1 cellular context compared by ENCODE assay signal in the genomic region with DNA sequence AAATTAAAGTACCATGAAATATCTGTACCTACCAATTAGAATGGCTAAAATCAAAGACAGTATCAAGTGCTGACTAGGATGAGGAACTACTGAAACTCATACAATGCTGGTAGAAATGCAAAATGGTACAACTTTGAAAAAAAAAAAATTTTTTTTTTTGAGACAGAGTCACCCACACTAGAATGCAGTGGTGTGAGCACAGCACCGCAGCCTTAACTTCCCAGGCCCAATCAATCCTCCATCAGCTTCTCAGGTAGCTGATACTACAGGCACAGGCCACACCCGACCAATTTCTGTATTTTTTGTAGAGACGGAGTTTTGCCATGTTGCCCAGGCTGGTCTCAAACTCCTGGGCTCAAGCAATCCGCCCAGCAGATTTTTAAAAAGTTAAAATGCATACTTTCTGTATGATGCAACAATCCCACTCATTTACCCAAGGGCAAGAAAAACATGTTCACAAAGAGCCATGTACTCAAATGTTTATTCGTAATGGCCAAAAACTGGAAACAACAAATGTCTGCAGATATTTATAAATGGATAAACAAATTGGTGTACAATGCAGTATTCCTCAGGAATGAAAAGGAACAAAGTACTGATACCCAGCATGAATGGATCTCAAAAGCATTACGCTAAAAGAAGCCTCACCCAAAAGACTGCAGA.
A peak's percentile ranks its signal among the peaks of the same experiment; 100 is the strongest.
TF ChIP-seq lines count a peak whose summit lies in the region.

No MANE protein-coding gene starts in this region.

TF ChIP-seq in K562, 482 proteins besides CTCF, POLR2A, EP300 and RAD21 (continued from another document and continues in another):
- TF ChIP-seq, protein P1, sequence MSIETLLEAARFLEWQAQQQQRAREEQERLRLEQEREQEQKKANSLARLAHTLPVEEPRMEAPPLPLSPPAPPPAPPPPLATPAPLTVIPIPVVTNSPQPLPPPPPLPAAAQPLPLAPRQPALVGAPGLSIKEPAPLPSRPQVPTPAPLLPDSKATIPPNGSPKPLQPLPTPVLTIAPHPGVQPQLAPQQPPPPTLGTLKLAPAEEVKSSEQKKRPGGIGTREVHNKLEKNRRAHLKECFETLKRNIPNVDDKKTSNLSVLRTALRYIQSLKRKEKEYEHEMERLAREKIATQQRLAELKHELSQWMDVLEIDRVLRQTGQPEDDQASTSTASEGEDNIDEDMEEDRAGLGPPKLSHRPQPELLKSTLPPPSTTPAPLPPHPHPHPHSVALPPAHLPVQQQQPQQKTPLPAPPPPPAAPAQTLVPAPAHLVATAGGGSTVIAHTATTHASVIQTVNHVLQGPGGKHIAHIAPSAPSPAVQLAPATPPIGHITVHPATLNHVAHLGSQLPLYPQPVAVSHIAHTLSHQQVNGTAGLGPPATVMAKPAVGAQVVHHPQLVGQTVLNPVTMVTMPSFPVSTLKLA (conservative IDR thresholded peaks at IDR 0.05): no peak
- TF ChIP-seq SRSF9 (IDR thresholded peaks at IDR 0.05; ENCODE audit: borderline replicate concordance, low read depth, low read length) (no peak), PRPF4 (IDR thresholded peaks at IDR 0.05; ENCODE audit: insufficient read depth, low read depth, low read length, poor library complexity, severe bottlenecking) (no peak), BACH1 (tag; IDR thresholded peaks at IDR 0.05) (no peak), ZNF12 (CRISPR knock-in tag; IDR thresholded peaks at IDR 0.05) (no peak), ZNF76 (CRISPR knock-in tag; IDR thresholded peaks at IDR 0.05; ENCODE audit: borderline replicate concordance) (no peak), FUS (optimal IDR thresholded peaks at IDR 0.05; ENCODE audit: low read depth, low read length) (no peak), EP400 (IDR thresholded peaks at IDR 0.05) (peak; percentile 71), HNRNPUL1 (IDR thresholded peaks at IDR 0.05; ENCODE audit: low read length) (no peak), MYNN (IDR thresholded peaks at IDR 0.05) (no peak), MYNN (CRISPR knock-in tag; IDR thresholded peaks at IDR 0.05) (no peak), PURB (CRISPR knock-in tag; IDR thresholded peaks at IDR 0.05; ENCODE audit: low read depth) (no peak), CBX5 (IDR thresholded peaks at IDR 0.05; ENCODE audit: borderline replicate concordance, low read depth) (no peak), ZNF384 (IDR thresholded peaks at IDR 0.05; ENCODE audit: low read depth, low read length) (0 out of 2 replicates have a peak, but pooled peaks have one; percentile 11), NELFE (IDR thresholded peaks at IDR 0.05; ENCODE audit: insufficient read depth, insufficient read length) (no peak), STAG1 (CRISPR knock-in tag; IDR thresholded peaks at IDR 0.05; ENCODE audit: borderline replicate concordance) (no peak), PYGO2 (tag; IDR thresholded peaks at IDR 0.05) (no peak), ZNF589 (CRISPR knock-in tag; IDR thresholded peaks at IDR 0.05; ENCODE audit: low read depth) (no peak), PML (IDR thresholded peaks at IDR 0.05; ENCODE audit: low read length) (no peak), ZNF444 (CRISPR knock-in tag; IDR thresholded peaks at IDR 0.05) (no peak), KDM4B (IDR thresholded peaks at IDR 0.05; ENCODE audit: borderline replicate concordance in 2 of 2, low read depth in 1 of 2) (no peak), NR2C1 (IDR thresholded peaks at IDR 0.05) (no peak), NR2C1 (tag; IDR thresholded peaks at IDR 0.05) (no peak), ARID2 (IDR thresholded peaks at IDR 0.05) (no peak), SAFB (IDR thresholded peaks at IDR 0.05; ENCODE audit: borderline replicate concordance, low read depth, low read length) (no peak), HDGF (IDR thresholded peaks at IDR 0.05) (no peak), NFXL1 (CRISPR knock-in tag; IDR thresholded peaks at IDR 0.05) (no peak), MYC (IDR thresholded peaks at IDR 0.05; ENCODE audit: low read depth, low read length) (peak; percentile 3; the same call in 1 of the 2 replicates), MYC (CRISPR knock-in tag; IDR thresholded peaks at IDR 0.05; ENCODE audit: borderline replicate concordance, low read depth) (no peak), EHMT2 (IDR thresholded peaks at IDR 0.05) (no peak), STAT5B (CRISPR knock-in tag; IDR thresholded peaks at IDR 0.05) (no peak), ZEB2 (IDR thresholded peaks at IDR 0.05) (no peak), ZNF133 (CRISPR knock-in tag; IDR thresholded peaks at IDR 0.05) (no peak), CEBPG (CRISPR knock-in tag; IDR thresholded peaks at IDR 0.05) (peak; percentile 94), CEBPG (tag; conservative IDR thresholded peaks at IDR 0.05 in 1 of 2, IDR thresholded peaks at IDR 0.05 in 1 of 2) (peak; percentile 93 to 97), FOXJ2 (tag; IDR thresholded peaks at IDR 0.05) (no peak), HNRNPH1 (optimal IDR thresholded peaks at IDR 0.05; ENCODE audit: low read depth, low read length) (no peak), TRIM24 (IDR thresholded peaks at IDR 0.05) (0 out of 4 replicates have a peak, but pooled peaks of 1 of the 2 experiments have one; percentile 21), GABPB2 (CRISPR knock-in tag; conservative IDR thresholded peaks at IDR 0.05) (no peak), KLF16 (IDR thresholded peaks at IDR 0.05) (no peak), GABPB1 (CRISPR knock-in tag; IDR thresholded peaks at IDR 0.05) (no peak), ATF7 (IDR thresholded peaks at IDR 0.05) (peak; percentile 71; the same call in 1 of the 2 replicates), RFX5 (IDR thresholded peaks at IDR 0.05; ENCODE audit: low read depth, low read length) (no peak), RBM25 (IDR thresholded peaks at IDR 0.05; ENCODE audit: low read depth, low read length, severe bottlenecking) (peak; percentile 41), DDX20 (tag; IDR thresholded peaks at IDR 0.05; ENCODE audit: low read depth) (no peak), PCBP1 (IDR thresholded peaks at IDR 0.05; ENCODE audit: low read depth, low read length, poor library complexity, severe bottlenecking) (no peak), ZNF707 (CRISPR knock-in tag; conservative IDR thresholded peaks at IDR 0.05) (no peak), CBFA2T3 (IDR thresholded peaks at IDR 0.05) (no peak)
- TF ChIP-seq, protein P2, sequence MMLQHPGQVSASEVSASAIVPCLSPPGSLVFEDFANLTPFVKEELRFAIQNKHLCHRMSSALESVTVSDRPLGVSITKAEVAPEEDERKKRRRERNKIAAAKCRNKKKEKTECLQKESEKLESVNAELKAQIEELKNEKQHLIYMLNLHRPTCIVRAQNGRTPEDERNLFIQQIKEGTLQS (IDR thresholded peaks at IDR 0.05): peak; percentile 90
- TF ChIP-seq, protein P2 (CRISPR knock-in tag; conservative IDR thresholded peaks at IDR 0.05): no peak
- TF ChIP-seq, protein P3, sequence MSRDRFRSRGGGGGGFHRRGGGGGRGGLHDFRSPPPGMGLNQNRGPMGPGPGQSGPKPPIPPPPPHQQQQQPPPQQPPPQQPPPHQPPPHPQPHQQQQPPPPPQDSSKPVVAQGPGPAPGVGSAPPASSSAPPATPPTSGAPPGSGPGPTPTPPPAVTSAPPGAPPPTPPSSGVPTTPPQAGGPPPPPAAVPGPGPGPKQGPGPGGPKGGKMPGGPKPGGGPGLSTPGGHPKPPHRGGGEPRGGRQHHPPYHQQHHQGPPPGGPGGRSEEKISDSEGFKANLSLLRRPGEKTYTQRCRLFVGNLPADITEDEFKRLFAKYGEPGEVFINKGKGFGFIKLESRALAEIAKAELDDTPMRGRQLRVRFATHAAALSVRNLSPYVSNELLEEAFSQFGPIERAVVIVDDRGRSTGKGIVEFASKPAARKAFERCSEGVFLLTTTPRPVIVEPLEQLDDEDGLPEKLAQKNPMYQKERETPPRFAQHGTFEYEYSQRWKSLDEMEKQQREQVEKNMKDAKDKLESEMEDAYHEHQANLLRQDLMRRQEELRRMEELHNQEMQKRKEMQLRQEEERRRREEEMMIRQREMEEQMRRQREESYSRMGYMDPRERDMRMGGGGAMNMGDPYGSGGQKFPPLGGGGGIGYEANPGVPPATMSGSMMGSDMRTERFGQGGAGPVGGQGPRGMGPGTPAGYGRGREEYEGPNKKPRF (IDR thresholded peaks at IDR 0.05; ENCODE audit: low read depth, low read length): no peak
- TF ChIP-seq, protein P4, sequence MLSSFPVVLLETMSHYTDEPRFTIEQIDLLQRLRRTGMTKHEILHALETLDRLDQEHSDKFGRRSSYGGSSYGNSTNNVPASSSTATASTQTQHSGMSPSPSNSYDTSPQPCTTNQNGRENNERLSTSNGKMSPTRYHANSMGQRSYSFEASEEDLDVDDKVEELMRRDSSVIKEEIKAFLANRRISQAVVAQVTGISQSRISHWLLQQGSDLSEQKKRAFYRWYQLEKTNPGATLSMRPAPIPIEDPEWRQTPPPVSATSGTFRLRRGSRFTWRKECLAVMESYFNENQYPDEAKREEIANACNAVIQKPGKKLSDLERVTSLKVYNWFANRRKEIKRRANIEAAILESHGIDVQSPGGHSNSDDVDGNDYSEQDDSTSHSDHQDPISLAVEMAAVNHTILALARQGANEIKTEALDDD (IDR thresholded peaks at IDR 0.05): no peak
- TF ChIP-seq, protein P5, sequence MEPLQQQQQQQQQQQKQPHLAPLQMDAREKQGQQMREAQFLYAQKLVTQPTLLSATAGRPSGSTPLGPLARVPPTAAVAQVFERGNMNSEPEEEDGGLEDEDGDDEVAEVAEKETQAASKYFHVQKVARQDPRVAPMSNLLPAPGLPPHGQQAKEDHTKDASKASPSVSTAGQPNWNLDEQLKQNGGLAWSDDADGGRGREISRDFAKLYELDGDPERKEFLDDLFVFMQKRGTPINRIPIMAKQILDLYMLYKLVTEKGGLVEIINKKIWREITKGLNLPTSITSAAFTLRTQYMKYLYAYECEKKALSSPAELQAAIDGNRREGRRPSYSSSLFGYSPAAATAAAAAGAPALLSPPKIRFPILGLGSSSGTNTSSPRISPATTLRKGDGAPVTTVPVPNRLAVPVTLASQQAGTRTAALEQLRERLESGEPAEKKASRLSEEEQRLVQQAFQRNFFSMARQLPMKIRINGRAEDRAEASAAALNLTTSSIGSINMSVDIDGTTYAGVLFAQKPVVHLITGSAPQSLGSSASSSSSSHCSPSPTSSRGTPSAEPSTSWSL (CRISPR knock-in tag; IDR thresholded peaks at IDR 0.05; ENCODE audit: borderline replicate concordance): no peak
- TF ChIP-seq, protein P6, sequence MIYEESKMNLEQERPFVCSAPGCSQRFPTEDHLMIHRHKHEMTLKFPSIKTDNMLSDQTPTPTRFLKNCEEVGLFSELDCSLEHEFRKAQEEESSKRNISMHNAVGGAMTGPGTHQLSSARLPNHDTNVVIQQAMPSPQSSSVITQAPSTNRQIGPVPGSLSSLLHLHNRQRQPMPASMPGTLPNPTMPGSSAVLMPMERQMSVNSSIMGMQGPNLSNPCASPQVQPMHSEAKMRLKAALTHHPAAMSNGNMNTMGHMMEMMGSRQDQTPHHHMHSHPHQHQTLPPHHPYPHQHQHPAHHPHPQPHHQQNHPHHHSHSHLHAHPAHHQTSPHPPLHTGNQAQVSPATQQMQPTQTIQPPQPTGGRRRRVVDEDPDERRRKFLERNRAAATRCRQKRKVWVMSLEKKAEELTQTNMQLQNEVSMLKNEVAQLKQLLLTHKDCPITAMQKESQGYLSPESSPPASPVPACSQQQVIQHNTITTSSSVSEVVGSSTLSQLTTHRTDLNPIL (CRISPR knock-in tag; IDR thresholded peaks at IDR 0.05): no peak
- TF ChIP-seq, protein P7, sequence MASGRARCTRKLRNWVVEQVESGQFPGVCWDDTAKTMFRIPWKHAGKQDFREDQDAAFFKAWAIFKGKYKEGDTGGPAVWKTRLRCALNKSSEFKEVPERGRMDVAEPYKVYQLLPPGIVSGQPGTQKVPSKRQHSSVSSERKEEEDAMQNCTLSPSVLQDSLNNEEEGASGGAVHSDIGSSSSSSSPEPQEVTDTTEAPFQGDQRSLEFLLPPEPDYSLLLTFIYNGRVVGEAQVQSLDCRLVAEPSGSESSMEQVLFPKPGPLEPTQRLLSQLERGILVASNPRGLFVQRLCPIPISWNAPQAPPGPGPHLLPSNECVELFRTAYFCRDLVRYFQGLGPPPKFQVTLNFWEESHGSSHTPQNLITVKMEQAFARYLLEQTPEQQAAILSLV (tag; IDR thresholded peaks at IDR 0.05): 0 out of 2 replicates have a peak, but pooled peaks have one; percentile 33
- TF ChIP-seq, protein P8, sequence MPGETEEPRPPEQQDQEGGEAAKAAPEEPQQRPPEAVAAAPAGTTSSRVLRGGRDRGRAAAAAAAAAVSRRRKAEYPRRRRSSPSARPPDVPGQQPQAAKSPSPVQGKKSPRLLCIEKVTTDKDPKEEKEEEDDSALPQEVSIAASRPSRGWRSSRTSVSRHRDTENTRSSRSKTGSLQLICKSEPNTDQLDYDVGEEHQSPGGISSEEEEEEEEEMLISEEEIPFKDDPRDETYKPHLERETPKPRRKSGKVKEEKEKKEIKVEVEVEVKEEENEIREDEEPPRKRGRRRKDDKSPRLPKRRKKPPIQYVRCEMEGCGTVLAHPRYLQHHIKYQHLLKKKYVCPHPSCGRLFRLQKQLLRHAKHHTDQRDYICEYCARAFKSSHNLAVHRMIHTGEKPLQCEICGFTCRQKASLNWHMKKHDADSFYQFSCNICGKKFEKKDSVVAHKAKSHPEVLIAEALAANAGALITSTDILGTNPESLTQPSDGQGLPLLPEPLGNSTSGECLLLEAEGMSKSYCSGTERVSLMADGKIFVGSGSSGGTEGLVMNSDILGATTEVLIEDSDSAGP (CRISPR knock-in tag; IDR thresholded peaks at IDR 0.05): no peak
- TF ChIP-seq, protein P9, sequence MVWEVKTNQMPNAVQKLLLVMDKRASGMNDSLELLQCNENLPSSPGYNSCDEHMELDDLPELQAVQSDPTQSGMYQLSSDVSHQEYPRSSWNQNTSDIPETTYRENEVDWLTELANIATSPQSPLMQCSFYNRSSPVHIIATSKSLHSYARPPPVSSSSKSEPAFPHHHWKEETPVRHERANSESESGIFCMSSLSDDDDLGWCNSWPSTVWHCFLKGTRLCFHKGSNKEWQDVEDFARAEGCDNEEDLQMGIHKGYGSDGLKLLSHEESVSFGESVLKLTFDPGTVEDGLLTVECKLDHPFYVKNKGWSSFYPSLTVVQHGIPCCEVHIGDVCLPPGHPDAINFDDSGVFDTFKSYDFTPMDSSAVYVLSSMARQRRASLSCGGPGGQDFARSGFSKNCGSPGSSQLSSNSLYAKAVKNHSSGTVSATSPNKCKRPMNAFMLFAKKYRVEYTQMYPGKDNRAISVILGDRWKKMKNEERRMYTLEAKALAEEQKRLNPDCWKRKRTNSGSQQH (CRISPR knock-in tag; IDR thresholded peaks at IDR 0.05): no peak
- TF ChIP-seq, protein P10, sequence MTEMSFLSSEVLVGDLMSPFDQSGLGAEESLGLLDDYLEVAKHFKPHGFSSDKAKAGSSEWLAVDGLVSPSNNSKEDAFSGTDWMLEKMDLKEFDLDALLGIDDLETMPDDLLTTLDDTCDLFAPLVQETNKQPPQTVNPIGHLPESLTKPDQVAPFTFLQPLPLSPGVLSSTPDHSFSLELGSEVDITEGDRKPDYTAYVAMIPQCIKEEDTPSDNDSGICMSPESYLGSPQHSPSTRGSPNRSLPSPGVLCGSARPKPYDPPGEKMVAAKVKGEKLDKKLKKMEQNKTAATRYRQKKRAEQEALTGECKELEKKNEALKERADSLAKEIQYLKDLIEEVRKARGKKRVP (CRISPR knock-in tag; IDR thresholded peaks at IDR 0.05): peak; percentile 85
